In genomic region chr1:153658400-153659174, GRCh38 we compare ENCODE assay signal across 8 cellular contexts. TPM values are rescaled to one million over a fixed set of nuclear protein-coding genes. Genes with fewer than 3 reads are reported as not detected.
DNase-seq lines count a peak whose midpoint lies in the region; TF ChIP-seq lines count a peak whose summit lies in the region.

A gene with protein sequence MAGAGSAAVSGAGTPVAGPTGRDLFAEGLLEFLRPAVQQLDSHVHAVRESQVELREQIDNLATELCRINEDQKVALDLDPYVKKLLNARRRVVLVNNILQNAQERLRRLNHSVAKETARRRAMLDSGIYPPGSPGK (plus strand): TSS chr1:153658703. CDS start chr1:153658744, 41 bp downstream.

- peak within 1 kb of the TSS; percentile 98 for H3K4me3 ChIP-seq in MG63
- peak within 1 kb of the TSS; percentile 89 to 96 for H3K4me3 ChIP-seq in stomach smooth muscle (ENCODE audit: low read length in 2 of 2)

- H2BK5ac ChIP-seq in H9 (ENCODE audit: insufficient read length, low read length), result no peak within 1 kb of the TSS

- WGBS in H9 (ENCODE audit: extremely low coverage, insufficient read length, low lambda C conversion rate), result no CpG with 5 or more reads among the region's 53 CpGs

- no peak within 1 kb of the TSS for H2BK20ac ChIP-seq in H9 (ENCODE audit: low read depth, low read length, poor library complexity, severe bottlenecking)

- no peak within 1 kb of the TSS for H4K91ac ChIP-seq in H9 (ENCODE audit: insufficient read length, low read depth, low read length)

- peaks cover 5% of the 10 kb centered on the region for H3K23me2 ChIP-seq in H9 (ENCODE audit: insufficient read length, low read depth, low read length, poor library complexity, severe bottlenecking)

- H4K20me1 ChIP-seq in H9 (ENCODE audit: control insufficient read depth, insufficient read depth, insufficient read length), result no peaks in the 10 kb centered on the region

- H3K27me3 Mint-ChIP-seq in H9 (ENCODE audit: low read depth) (no peaks in the 10 kb centered on the region), neural crest cell (ENCODE audit: low read depth) (no peaks in the 10 kb centered on the region)

- H3K27ac Mint-ChIP-seq in H9, result peak within 1 kb of the TSS; percentile 89 to 95 (median 90)
- peak within 1 kb of the TSS; percentile 94 for H3K27ac Mint-ChIP-seq in neural crest cell (ENCODE audit: unreplicated experiment)

- H3K4me1 Mint-ChIP-seq in H9, result peaks cover 9% of the 10 kb centered on the region in 2 experiments
- H3K4me1 Mint-ChIP-seq in neural crest cell, result peaks cover 17% of the 10 kb centered on the region

- H3K4me3 Mint-ChIP-seq in H9 (peak within 1 kb of the TSS; percentile 94 to 95), neural crest cell (peak within 1 kb of the TSS; percentile 97)

- peaks cover 5% of the 10 kb centered on the region for H3K79me1 ChIP-seq in H9 (ENCODE audit: insufficient read depth, low read depth, low read length, poor library complexity, severe bottlenecking)

- H3K18ac ChIP-seq in H9 (ENCODE audit: insufficient read length, low read depth, low read length), result peak within 1 kb of the TSS; percentile 94

- peak within 1 kb of the TSS; percentile 93 for H3K14ac ChIP-seq in H9 (ENCODE audit: insufficient read depth, low read length)

- H3K9ac ChIP-seq in H9 (ENCODE audit: extremely low read depth, insufficient read length, low read length) (peak within 1 kb of the TSS; percentile 81), stomach smooth muscle (ENCODE audit: low read length in 2 of 2) (peak within 1 kb of the TSS; percentile 93 to 94)

- no peak within 1 kb of the TSS for H4K8ac ChIP-seq in H9 (replicated peaks; ENCODE audit: insufficient read length, low read depth, low read length)

- no peak within 1 kb of the TSS for H4K5ac ChIP-seq in H9 (ENCODE audit: insufficient read length, low read depth, low read length)

- no peak within 1 kb of the TSS for H2BK120ac ChIP-seq in H9 (ENCODE audit: low read depth, low read length, poor library complexity, severe bottlenecking)

- H3K27ac ChIP-seq in H9 (ENCODE audit: insufficient read length, low read depth, low read length), result no peak within 1 kb of the TSS
- H3K27ac ChIP-seq in stomach smooth muscle (ENCODE audit: low read length), result peak within 1 kb of the TSS; percentile 80

- no peaks in the 10 kb centered on the region; a peak in 1 of 5 replicates for H3K9me3 Mint-ChIP-seq in H9
- no peaks in the 10 kb centered on the region for H3K9me3 Mint-ChIP-seq in neural crest cell

- no peak within 1 kb of the TSS for H3K4ac ChIP-seq in H9 (ENCODE audit: low read depth, low read length)

- peak; percentile 94 for DNase-seq in G401 (ENCODE audit: low spot score)
- DNase-seq in H9, result peak; percentile 93
- DNase-seq in MG63, result peak; percentile 95
- peak; percentile 93 for DNase-seq in SIG-M5 treated with dmso at 0.1 percent for 504 hours (lab: John Stamatoyannopoulos, UW; ENCODE audit: unreplicated experiment)
- DNase-seq in activated gamma-delta T cell (lab: John Stamatoyannopoulos, UW), result peak; percentile 73
- peak; percentile 68 for DNase-seq in fibroblast of the conjunctiva (ENCODE audit: low read depth)
- DNase-seq in neural crest cell (ENCODE audit: low read depth, low spot score), result peak; percentile 90

- H3K36me3 Mint-ChIP-seq in H9 (ENCODE audit: insufficient read depth in 1 of 3, low read depth in 3 of 3) (peaks cover 14 to 35% (median 26%) of the 10 kb centered on the region in 3 experiments), neural crest cell (ENCODE audit: low read depth) (peaks cover 3% of the 10 kb centered on the region)

- no peak within 1 kb of the TSS for H2AFZ ChIP-seq in H9 (ENCODE audit: low read length)

- H3K9me3 ChIP-seq in H9 (ENCODE audit: control insufficient read depth, low read depth, low read length) (no peaks in the 10 kb centered on the region), MG63 (no peaks in the 10 kb centered on the region), stomach smooth muscle (ENCODE audit: control insufficient read depth in 2 of 2, low read length in 2 of 2) (no peaks in the 10 kb centered on the region)

- H3K79me2 ChIP-seq in H9 (ENCODE audit: insufficient read depth, low read length), result no peaks in the 10 kb centered on the region; the same call in 1 of the 2 replicates

- H3K4me2 ChIP-seq in H9 (ENCODE audit: insufficient read depth, insufficient read length, low read length), result peak within 1 kb of the TSS; percentile 94

- no peak within 1 kb of the TSS for H3K23ac ChIP-seq in H9 (ENCODE audit: insufficient read length, low read depth, low read length)

- no peak within 1 kb of the TSS for H3K56ac ChIP-seq in H9 (ENCODE audit: insufficient read length, low read depth, low read length)

- in situ Hi-C loops in G401 (cut with HindIII; ENCODE audit: low sequenced_read_pairs), result no loop called here

- H2BK15ac ChIP-seq in H9 (ENCODE audit: low read depth, low read length), result no peak within 1 kb of the TSS

- H3K27me3 ChIP-seq in H9 (ENCODE audit: insufficient read depth, low read length) (no peaks in the 10 kb centered on the region), MG63 (no peaks in the 10 kb centered on the region), stomach smooth muscle (ENCODE audit: control insufficient read depth in 1 of 2, insufficient read depth in 2 of 2, low read length in 2 of 2) (no peaks in the 10 kb centered on the region)

- TF ChIP-seq CTCF in H9 (conservative IDR thresholded peaks at IDR 0.05), result no peak; the same call in 2 of the 3 replicates
- TF ChIP-seq CTCF in neural crest cell (conservative IDR thresholded peaks at IDR 0.05), result peak; percentile 33

- H3K36me3 ChIP-seq in MG63, result peaks cover 37% of the 10 kb centered on the region
- peaks cover 22 to 25% of the 10 kb centered on the region in 2 donors for H3K36me3 ChIP-seq in stomach smooth muscle (ENCODE audit: control insufficient read depth in 2 of 2, insufficient read depth in 2 of 2, low read length in 2 of 2)

- no peak within 1 kb of the TSS for H2BK12ac ChIP-seq in H9 (ENCODE audit: insufficient read length, low read depth, low read length)

- H3K4me1 ChIP-seq in H9 (ENCODE audit: insufficient read depth, low read length) (0 out of 2 replicates have a peak, but pooled peaks cover 2% of the 10 kb centered on the region), stomach smooth muscle (ENCODE audit: control insufficient read depth, insufficient read depth, low read length) (peaks cover 11% of the 10 kb centered on the region)

- H3T11ph ChIP-seq in H9 (ENCODE audit: low read length), result no peak within 1 kb of the TSS

- no peak within 1 kb of the TSS for H2AK5ac ChIP-seq in H9 (ENCODE audit: insufficient read length, low read length)

RNA-seq across cellular contexts. Expression of the gene that starts here (rescaled TPM):
- total RNA-seq in G401 (2014; rRNA removed; shearing (Covaris generic)), result 49.8 and 58.2 TPM in 2 replicates
- total RNA-seq in H9 (2021) (29.0 and 29.5 TPM in 2 replicates), neural crest cell (52.8 and 55.4 TPM in 2 replicates)
- 50.4 and 84.0 TPM in 2 replicates for total RNA-seq in MG63 (2014; rRNA removed; shearing (Covaris generic); ENCODE audit: low replicate concordance)
